ENCODE assay signal across 17 cellular contexts in genomic region chr12:48342980-48343379, GRCh38. TPM values are rescaled to one million over a fixed set of nuclear protein-coding genes. Genes with fewer than 3 reads are reported as not detected.
DNase-seq lines count a peak whose midpoint lies in the region; ATAC-seq and TF ChIP-seq lines count a peak whose summit lies in the region.
"Had no signal": no experiment of that assay in that cellular context is flagged by ENCODE, and none has a peak within 500 bp of the region (broad histone marks: within the 10 kb centered on the region; RNA-seq: fewer than 3 reads in every experiment).

No MANE protein-coding gene starts in this region.

- no peak overlapping the region for H3K4me3 Mint-ChIP-seq in CD4-positive, alpha-beta T cell
- H3K4me3 Mint-ChIP-seq: CD14-positive monocyte; CD4-positive, CD25-positive, alpha-beta regulatory T cell; CD8-positive, alpha-beta T cell had no signal

- no peak overlapping the region for H2BK120ac ChIP-seq in IMR-90 (ENCODE audit: low read depth, low read length)

- CTCF ChIA-PET in CD4-positive, alpha-beta T cell (lab: Charles Lee) = no interaction called here
- CTCF ChIA-PET in IMR-90 (lab: Yijun Ruan, JAX) = no interaction called here

- H3K36me3 ChIP-seq in IMR-90 (ENCODE audit: control insufficient read depth, insufficient read depth, low read length) (peaks cover 16% of the 10 kb centered on the region), MG63 (no peaks in the 10 kb centered on the region; the same call in 1 of the 2 replicates)
- H3K36me3 ChIP-seq: BE2C had no signal

- no peak overlapping the region for H2BK15ac ChIP-seq in IMR-90 (ENCODE audit: low read depth, low read length)

- no peak overlapping the region for H2AFZ ChIP-seq in IMR-90 (replicated peaks; ENCODE audit: low read length, poor library complexity)

- TF ChIP-seq POLR2A in IMR-90 (IDR thresholded peaks at IDR 0.05; ENCODE audit: low read depth, low read length) = no peak

- no peak overlapping the region for H4K8ac ChIP-seq in IMR-90 (ENCODE audit: low read depth in 2 of 2, low read length in 2 of 2)

- H3K9me3 ChIP-seq in CD4-positive, alpha-beta T cell (ENCODE audit: control insufficient read depth, low read length) = no peaks in the 10 kb centered on the region
- H3K9me3 ChIP-seq in IMR-90 (ENCODE audit: control insufficient read depth, insufficient read depth, low read length) (no peaks in the 10 kb centered on the region), MG63 (no peaks in the 10 kb centered on the region)
- H3K9me3 ChIP-seq: BE2C, BLaER1, Caco-2 had no signal

- H3K4me2 ChIP-seq in IMR-90 (ENCODE audit: low read depth, low read length) = no peak overlapping the region
- H3K4me2 ChIP-seq: BLaER1 had no signal

- TF ChIP-seq CTCF in CD4-positive, alpha-beta T cell (IDR thresholded peaks at IDR 0.05) = no peak
- no peak for TF ChIP-seq CTCF in IMR-90 (conservative IDR thresholded peaks at IDR 0.05; ENCODE audit: low read depth, low read length)

- in situ Hi-C loops in IMR-90 (cut with MboI; ENCODE audit: low sequenced_read_pairs) = no loop called here

- no peak for DNase-seq in CD4-positive, alpha-beta T cell
- DNase-seq in IMR-90 (no peak), ecto neural progenitor cell (ENCODE audit: low spot score) (peak; percentile 37), MG63 (no peak)
- DNase-seq: 8988T; ACHN; BE2C; C1 segment of cervical spinal cord; Caco-2; Calu3; CD4-positive, CD25-positive, alpha-beta regulatory T cell; CD8-positive, alpha-beta T cell; DMS79 treated with DMSO at 0.1 percent for 48 hours; GF-D8 had no signal

- no peak overlapping the region for H3K14ac ChIP-seq in IMR-90 (replicated peaks; ENCODE audit: low read depth, low read length)

- peak overlapping the region; percentile 13 for H2AK9ac ChIP-seq in IMR-90 (replicated peaks; ENCODE audit: low read depth, low read length, poor library complexity)

- H3K27ac ChIP-seq in CD4-positive, alpha-beta T cell (ENCODE audit: low read depth, low read length) = no peak overlapping the region
- no peak overlapping the region for H3K27ac ChIP-seq in IMR-90 (ENCODE audit: insufficient read depth, low read length)
- H3K27ac ChIP-seq: BLaER1 had no signal

- no peak overlapping the region for H2AK5ac ChIP-seq in IMR-90 (ENCODE audit: low read depth, low read length)

- no TSS peak for BruUV-seq in IMR-90 (replicated peaks; lab: Mats Ljungman, UMichigan)

- no peak overlapping the region for H3K56ac ChIP-seq in IMR-90 (ENCODE audit: extremely low read depth, insufficient read depth, low read length)

- H3K4ac ChIP-seq in IMR-90 (ENCODE audit: low read depth, low read length) = no peak overlapping the region

- H4K20me1 ChIP-seq in IMR-90 (ENCODE audit: insufficient read depth, low read length) = no peaks in the 10 kb centered on the region
- H4K20me1 ChIP-seq: BLaER1 had no signal

- no peak for TF ChIP-seq RAD21 in IMR-90 (IDR thresholded peaks at IDR 0.05; ENCODE audit: low read length)

- peaks cover 40% of the 10 kb centered on the region for H3K4me1 Mint-ChIP-seq in CD4-positive, alpha-beta T cell (ENCODE audit: low read depth)

- H3K9me3 Mint-ChIP-seq in CD4-positive, alpha-beta T cell = peaks cover 1% of the 10 kb centered on the region

- H3K23ac ChIP-seq in IMR-90 (ENCODE audit: low read depth, low read length) = no peak overlapping the region

- no peaks in the 10 kb centered on the region for H3K27me3 Mint-ChIP-seq in CD4-positive, alpha-beta T cell
- H3K27me3 Mint-ChIP-seq: CD4-positive, CD25-positive, alpha-beta regulatory T cell had no signal

- H3K27ac Mint-ChIP-seq in CD4-positive, alpha-beta T cell = peak overlapping the region; percentile 65
- H3K27ac Mint-ChIP-seq: CD14-positive monocyte; CD8-positive, alpha-beta T cell had no signal

- H3K9ac ChIP-seq in IMR-90 (ENCODE audit: low read depth, low read length) = no peak overlapping the region
- H3K9ac ChIP-seq: BLaER1 had no signal

- ATAC-seq in CD4-positive, alpha-beta T cell (ENCODE audit: poor library complexity) = no peak
- ATAC-seq in IMR-90 (ENCODE audit: low read depth) = no peak
- no peak for ATAC-seq in HG03196 (IDR thresholded peaks at IDR 0.05; ENCODE audit: unreplicated experiment)
- ATAC-seq: CD8-positive, alpha-beta T cell had no signal

- no peaks in the 10 kb centered on the region for H3K4me1 ChIP-seq in IMR-90 (ENCODE audit: control insufficient read depth, insufficient read depth, low read length)
- H3K4me1 ChIP-seq: BE2C, BLaER1, Caco-2 had no signal

- intact Hi-C loops in CD4-positive, alpha-beta T cell (cut with DNase I, micrococcal nuclease) = no loop called here
- intact Hi-C loops in IMR-90 (cut with micrococcal nuclease) = no loop called here

- no peaks in the 10 kb centered on the region for H3K9me1 ChIP-seq in IMR-90 (ENCODE audit: insufficient read depth, low read length)

- no peak overlapping the region for H4K91ac ChIP-seq in IMR-90 (ENCODE audit: insufficient read depth, low read depth, low read length)

- no peak overlapping the region for H2BK20ac ChIP-seq in IMR-90 (ENCODE audit: low read depth, low read length)

- H3K36me3 Mint-ChIP-seq in CD4-positive, alpha-beta T cell (ENCODE audit: low read depth) = peaks cover 88% of the 10 kb centered on the region

- H4K5ac ChIP-seq in IMR-90 (ENCODE audit: low read depth, low read length) = no peak overlapping the region

- H3K79me1 ChIP-seq in IMR-90 (ENCODE audit: low read depth in 1 of 2, low read length in 2 of 2) = no peaks in the 10 kb centered on the region

- no peaks in the 10 kb centered on the region for H3K27me3 ChIP-seq in CD4-positive, alpha-beta T cell (ENCODE audit: control insufficient read depth, insufficient read depth, low read length)
- H3K27me3 ChIP-seq in IMR-90 (ENCODE audit: control insufficient read depth, insufficient read depth, low read length) (no peaks in the 10 kb centered on the region), MG63 (no peaks in the 10 kb centered on the region)
- H3K27me3 ChIP-seq: BLaER1 had no signal

- no peak overlapping the region for H2BK5ac ChIP-seq in IMR-90 (ENCODE audit: low read depth, low read length, poor library complexity, severe bottlenecking)

- H3K18ac ChIP-seq in IMR-90 (ENCODE audit: low read depth, low read length) = no peak overlapping the region

- dilution Hi-C loops in IMR-90 (cut with HindIII; ENCODE audit: low sequenced_read_pairs, unreplicated experiment) = no loop called here

- WGBS in IMR-90 (ENCODE audit: extremely low coverage in 2 of 2, insufficient read length in 1 of 2), 2 experiments = 100% methylated on average over 1 of the region's 8 CpGs; no CpG with 5 or more reads in 1 of the 2 experiments

- POLR2A ChIA-PET in CD4-positive, alpha-beta T cell (lab: Charles Lee) = interaction anchor here (0.5 to 1.4 kb wide), 2 partner anchors 143 to 418 kb away, joined by 3 to 4 read pairs; no protein-coding TSS in a partner anchor
- POLR2A ChIA-PET in IMR-90 (lab: Charles Lee; ENCODE audit: unreplicated experiment) = no interaction called here

- no peak overlapping the region for H3K4me3 ChIP-seq in IMR-90 (ENCODE audit: insufficient read depth, low read depth, low read length)
- H3K4me3 ChIP-seq in MG63 = no peak overlapping the region
- H3K4me3 ChIP-seq: BLaER1 had no signal

TF ChIP-seq in IMR-90, 13 proteins besides CTCF, POLR2A, EP300 and RAD21:
- TF ChIP-seq USF2 (IDR thresholded peaks at IDR 0.05; ENCODE audit: low read depth, low read length) (no peak), MXI1 (IDR thresholded peaks at IDR 0.05; ENCODE audit: borderline replicate concordance, low read depth, low read length) (no peak), BHLHE40 (IDR thresholded peaks at IDR 0.05; ENCODE audit: low read depth, low read length) (no peak), ELK1 (IDR thresholded peaks at IDR 0.05; ENCODE audit: borderline replicate concordance, low read depth, low read length) (no peak), SMC3 (IDR thresholded peaks at IDR 0.05; ENCODE audit: low read depth, low read length) (no peak), RCOR1 (IDR thresholded peaks at IDR 0.05; ENCODE audit: insufficient replicate concordance, low read length) (no peak), NFE2L2 (IDR thresholded peaks at IDR 0.05; ENCODE audit: low read depth, low read length) (no peak), RFX5 (IDR thresholded peaks at IDR 0.05; ENCODE audit: low read depth, low read length) (no peak), MAFK (IDR thresholded peaks at IDR 0.05; ENCODE audit: low read depth, low read length) (no peak), MAZ (IDR thresholded peaks at IDR 0.05; ENCODE audit: borderline replicate concordance, low read depth, low read length) (no peak), FOS (IDR thresholded peaks at IDR 0.05; ENCODE audit: low read depth, low read length) (no peak), CHD1 (IDR thresholded peaks at IDR 0.05; ENCODE audit: low read depth, low read length) (no peak), CEBPB (IDR thresholded peaks at IDR 0.05; ENCODE audit: low read depth, low read length) (no peak)

RNA-seq across cellular contexts. Expression of gene ZNF641, which starts 7.7 kb away (rescaled TPM):
- total RNA-seq in CD4-positive, alpha-beta T cell = 10 to 100 TPM; 16.6 to 19.8 TPM
- 3.9 and 5.2 TPM in 2 replicates for total RNA-seq in IMR-90 (2012; rRNA removed)
- polyA plus RNA-seq in IMR-90 (2012; rRNA removed) = 2.3 and 2.5 TPM in 2 replicates
- 1.1 and 1.2 TPM in 2 replicates for polyA plus RNA-seq in IMR-90 (2012; cell fraction: cytosol; rRNA removed)
- polyA plus RNA-seq in IMR-90 (2012; cell fraction: nucleus; rRNA removed; ENCODE audit: low replicate concordance) = 5.0 and 8.6 TPM in 2 replicates
- 2.9 and 3.4 TPM in 2 replicates for total RNA-seq in MG63 (2014; rRNA removed; shearing (Covaris generic); ENCODE audit: low replicate concordance)
